ENCODE assay signal across 19 cellular contexts in the genomic region with DNA sequence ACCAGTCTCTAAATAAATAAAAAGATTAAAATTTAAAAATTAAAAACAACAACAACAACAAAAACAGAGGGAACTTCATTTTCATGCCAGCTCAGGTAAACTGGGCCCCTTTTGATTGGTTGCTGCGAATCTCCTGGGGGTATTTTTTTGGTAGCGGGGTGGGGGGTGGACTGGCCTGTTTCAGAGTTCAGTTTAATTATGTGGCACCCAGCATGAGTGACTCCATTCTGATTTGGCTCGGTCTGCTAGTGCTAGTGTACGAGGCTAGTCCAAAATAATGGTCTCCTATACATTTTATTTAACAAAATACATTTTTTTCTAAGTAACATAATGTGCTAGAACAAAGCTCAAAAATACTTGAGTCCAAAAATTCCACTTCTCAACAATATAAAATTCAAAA. TPM values are rescaled to one million over a fixed set of nuclear protein-coding genes. Genes with fewer than 3 reads are reported as not detected.
A peak's percentile ranks its signal among the peaks of the same experiment; 100 is the strongest.
DNase-seq lines count a peak whose midpoint lies in the region; TF ChIP-seq lines count a peak whose summit lies in the region.
"Had no signal": no experiment of that assay in that cellular context is flagged by ENCODE, and none has a peak within 500 bp of the region (broad histone marks: within the 10 kb centered on the region; RNA-seq: fewer than 3 reads in every experiment).

No MANE protein-coding gene starts in this region.

- no peak overlapping the region for H2AFZ ChIP-seq in Loucy (ENCODE audit: low read length)

- H3K9me3 ChIP-seq in Loucy (ENCODE audit: insufficient read depth, low read depth, low read length), result no peaks in the 10 kb centered on the region; the same call in 1 of the 2 replicates
- H3K9me3 ChIP-seq: BE2C, Caco-2 had no signal

- no peak for TF ChIP-seq CTCF in Loucy (conservative IDR thresholded peaks at IDR 0.05; ENCODE audit: low read length)
- TF ChIP-seq CTCF in osteocyte (IDR thresholded peaks at IDR 0.05), result no peak
- no peak for TF ChIP-seq CTCF in CD14-positive monocyte (IDR thresholded peaks at IDR 0.05)

- H3F3A ChIP-seq in Loucy (ENCODE audit: low read depth), result peaks cover 18% of the 10 kb centered on the region

- no peaks in the 10 kb centered on the region for H3K4me1 Mint-ChIP-seq in osteocyte (ENCODE audit: unreplicated experiment)
- peaks cover 38% of the 10 kb centered on the region for H3K4me1 Mint-ChIP-seq in CD14-positive monocyte

- H3K79me2 ChIP-seq in Loucy (ENCODE audit: insufficient read depth, low read length), result peaks cover 29% of the 10 kb centered on the region

- H3K4me3 ChIP-seq in Loucy (ENCODE audit: low read length, poor library complexity, severe bottlenecking), result no peak overlapping the region
- H3K4me3 ChIP-seq: BLaER1 had no signal

- no peaks in the 10 kb centered on the region for H4K20me1 ChIP-seq in Loucy (ENCODE audit: insufficient read depth, low read length, poor library complexity, severe bottlenecking)
- H4K20me1 ChIP-seq: BLaER1 had no signal

- H3K27me3 ChIP-seq in Loucy (ENCODE audit: insufficient read depth, low read length, poor library complexity, severe bottlenecking), result no peaks in the 10 kb centered on the region
- H3K27me3 ChIP-seq: BE2C, BLaER1 had no signal

- H3K4me2 ChIP-seq in Loucy (ENCODE audit: low read depth, low read length, poor library complexity, severe bottlenecking), result no peak overlapping the region
- H3K4me2 ChIP-seq: BLaER1 had no signal

- H3K27ac Mint-ChIP-seq in osteocyte (ENCODE audit: unreplicated experiment), result no peak overlapping the region
- no peak overlapping the region for H3K27ac Mint-ChIP-seq in CD14-positive monocyte
- H3K27ac Mint-ChIP-seq: CD4-positive, alpha-beta T cell; CD8-positive, alpha-beta T cell had no signal

- H3K9me2 ChIP-seq in Loucy (replicated peaks; ENCODE audit: low read depth, low read length), result no peaks in the 10 kb centered on the region

- peak overlapping the region; percentile 96 for H3K9ac ChIP-seq in Loucy (ENCODE audit: low read depth, low read length, poor library complexity, severe bottlenecking)
- H3K9ac ChIP-seq: BLaER1 had no signal

- peaks cover 53% of the 10 kb centered on the region for H3K4me1 ChIP-seq in Loucy (ENCODE audit: insufficient read depth, low read length, poor library complexity, severe bottlenecking)
- H3K4me1 ChIP-seq: BE2C had no signal

- H3K9me3 Mint-ChIP-seq in osteocyte (ENCODE audit: unreplicated experiment) (no peaks in the 10 kb centered on the region), CD14-positive monocyte (peaks cover 0 to 1% (median 0%) of the 10 kb centered on the region in 7 donors)
- H3K9me3 Mint-ChIP-seq: CD4-positive, alpha-beta T cell; CD8-positive, alpha-beta T cell had no signal

- intact Hi-C loops in CD14-positive monocyte (cut with micrococcal nuclease), result no loop called here

- DNase-seq in osteocyte (ENCODE audit: extremely low spot score, unreplicated experiment) (peak; percentile 6), ureter (ENCODE audit: low spot score) (peak; percentile 34), mucosa of gallbladder (ENCODE audit: low spot score) (no peak), CD14-positive monocyte (ENCODE audit: low spot score) (no peak), NCI-H526 treated with DMSO at 0.1 percent for 48 hours (lab: John Stamatoyannopoulos, UW) (no peak)
- DNase-seq: 8988T; ACHN; C1 segment of cervical spinal cord; Caco-2; Calu3; CD4-positive, alpha-beta T cell; DMS79 treated with DMSO at 0.1 percent for 48 hours; GF-D8 had no signal

- H3K4me3 Mint-ChIP-seq in osteocyte (ENCODE audit: unreplicated experiment) (no peak overlapping the region), CD14-positive monocyte (no peak overlapping the region)
- H3K4me3 Mint-ChIP-seq: CD4-positive, alpha-beta T cell; CD8-positive, alpha-beta T cell had no signal

- no peaks in the 10 kb centered on the region for H3K36me3 ChIP-seq in Loucy (ENCODE audit: insufficient read depth, low read length)
- H3K36me3 ChIP-seq: BE2C, BLaER1 had no signal

- H3K27me3 Mint-ChIP-seq in osteocyte (ENCODE audit: unreplicated experiment) (peaks cover 13% of the 10 kb centered on the region), CD14-positive monocyte (ENCODE audit: low read depth in 3 of 3) (peaks cover 0 to 2% (median 1%) of the 10 kb centered on the region in 3 donors)
- H3K27me3 Mint-ChIP-seq: CD4-positive, alpha-beta T cell had no signal

- H3K36me3 Mint-ChIP-seq in osteocyte (ENCODE audit: unreplicated experiment), result peaks cover 5% of the 10 kb centered on the region
- no peaks in the 10 kb centered on the region for H3K36me3 Mint-ChIP-seq in CD14-positive monocyte
- H3K36me3 Mint-ChIP-seq: CD8-positive, alpha-beta T cell had no signal

RNA-seq across cellular contexts. Expression of a gene that starts 18.2 kb away (rescaled TPM):
- total RNA-seq in osteocyte (7.6 and 7.8 TPM in 2 replicates), ureter (21.8 TPM), mucosa of gallbladder (19.0 TPM)
- polyA plus RNA-seq in CD14-positive monocyte, result 1 to 10 TPM; 2.3 to 2.5 TPM

RNA-seq across cellular contexts. Expression of a gene that starts 29.1 kb away (rescaled TPM):
- not detected in 2 replicates for total RNA-seq in osteocyte
- total RNA-seq in ureter, result 7.9 TPM
- 2.8 TPM for total RNA-seq in mucosa of gallbladder
- not detected for polyA plus RNA-seq in CD14-positive monocyte
- total RNA-seq: Calu3; CD4-positive, alpha-beta T cell; CD8-positive, alpha-beta T cell had no signal
- polyA plus RNA-seq: AG04450 had no signal

RNA-seq across cellular contexts. Expression of a gene that starts 39.0 kb away (rescaled TPM):
- total RNA-seq in osteocyte (not detected in 2 replicates), ureter (not detected), mucosa of gallbladder (not detected)
- polyA plus RNA-seq in CD14-positive monocyte, result not detected
- total RNA-seq: A673; Caco-2; Calu3; CD4-positive, alpha-beta T cell; CD8-positive, alpha-beta T cell had no signal
- polyA plus RNA-seq: AG04450 had no signal

RNA-seq across cellular contexts. Expression of a gene that starts 39.9 kb away (rescaled TPM):
- 26.8 and 28.6 TPM in 2 replicates for total RNA-seq in osteocyte
- total RNA-seq in ureter, result 43.2 TPM
- total RNA-seq in mucosa of gallbladder, result 28.1 TPM
- polyA plus RNA-seq in CD14-positive monocyte, result 10 to 100 TPM; 27.8 to 36.5 TPM

RNA-seq across cellular contexts. Expression of a gene that starts 41.9 kb away (rescaled TPM):
- total RNA-seq in osteocyte (not detected in 2 replicates), ureter (not detected), mucosa of gallbladder (0.29 TPM)
- polyA plus RNA-seq in CD14-positive monocyte, result under 1 TPM; 0.50 to 0.59 TPM
- total RNA-seq: A673; Calu3; CD4-positive, alpha-beta T cell; CD8-positive, alpha-beta T cell had no signal
- polyA plus RNA-seq: AG04450 had no signal

Comparison
In these comparisons a context has a peak if more than half of its experiments do, and no peak if none do; other contexts are left out.
1. DNase-seq: peak in osteocyte (single experiment) and ureter (single experiment); none in mucosa of gallbladder (single experiment), CD14-positive monocyte (single experiment) and NCI-H526 treated with DMSO at 0.1 percent for 48 hours (single experiment).